Comparison of ENCODE assay signal across 22 cellular contexts in the genomic region with DNA sequence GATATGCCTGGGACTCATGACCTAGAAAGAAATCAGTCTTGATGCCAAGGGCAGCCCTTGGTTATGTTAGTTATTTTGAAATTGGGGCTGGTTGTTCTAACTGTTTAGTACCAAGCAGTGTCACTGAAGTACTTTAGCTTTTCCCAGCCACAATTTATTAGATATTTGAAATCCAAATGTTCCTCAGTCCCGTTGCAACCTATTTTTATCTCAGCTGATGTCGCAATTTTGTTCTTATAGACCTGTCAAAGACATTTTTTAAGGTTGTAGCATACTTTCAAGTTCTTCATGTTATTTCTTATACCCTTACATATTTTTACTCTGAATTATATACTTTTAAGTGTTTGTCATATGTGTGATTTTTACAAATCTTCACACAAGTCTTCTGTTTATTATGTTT.
"Had no signal": no experiment of that assay in that cellular context is flagged by ENCODE, and none has a peak within 500 bp of the region (broad histone marks: within the 10 kb centered on the region; RNA-seq: fewer than 3 reads in every experiment).

No MANE protein-coding gene starts in this region.

- H3K9me3 ChIP-seq: adrenal gland, ascending aorta, esophagus muscularis mucosa had no signal

- ATAC-seq: activated CD8-positive, alpha-beta T cell treated with anti-CD3 and anti-CD28 coated beads for 36 hours; activated T-cell treated with anti-CD3 and anti-CD28 coated beads, Interleukin-2, amount 50 U/mL, for 4 hours; activated T-helper 17 cell treated with anti-CD3 and anti-CD28 coated beads, Interleukin-2, amount 50 U/mL, for 72 hours; effector memory CD8-positive, alpha-beta T cell; WTC11 had no signal

- H3K27me3 ChIP-seq: adrenal gland, ascending aorta, esophagus muscularis mucosa had no signal

- H3K27ac ChIP-seq: adrenal gland, ascending aorta, esophagus muscularis mucosa, VCaP had no signal

- H3K4me1 ChIP-seq: adrenal gland, ascending aorta, esophagus muscularis mucosa had no signal

- H3K4me3 ChIP-seq: adrenal gland, ascending aorta, esophagus muscularis mucosa had no signal

- DNase-seq: activated CD4-positive, alpha-beta T cell treated with anti-CD3 and anti-CD28 coated beads for 48 hours; activated CD4-positive, alpha-beta T cell treated with anti-CD3 and anti-CD28 coated beads, Interleukin-2, amount 50 U/mL, for 1 hour; activated CD4-positive, alpha-beta T cell treated with anti-CD3 and anti-CD28 coated beads, Interleukin-2, amount 50 U/mL, for 48 hours; activated CD8-positive, alpha-beta memory T cell treated with anti-CD3 and anti-CD28 coated beads for 24 hours; activated CD8-positive, alpha-beta T cell treated with anti-CD3 and anti-CD28 coated beads for 36 hours; activated effector memory CD4-positive, alpha-beta T cell treated with Interleukin-2 at 50 U/mL for 16 hours; activated gamma-delta T cell treated with Interleukin-2 at 50 U/mL for 16 hours; activated naive CD4-positive, alpha-beta T cell treated with anti-CD3 and anti-CD28 coated beads, Interleukin-2, amount 50 U/mL, for 16 hours; activated naive CD4-positive, alpha-beta T cell treated with Interleukin-2 at 50 U/mL for 16 hours; activated T-cell treated with anti-CD3 and anti-CD28 coated beads, Interleukin-2, amount 50 U/mL, for 4 hours; adrenal gland; cortex of kidney; dermis blood vessel endothelial cell; effector CD4-positive, alpha-beta T cell; effector memory CD8-positive, alpha-beta T cell; erythroblast; T-helper 2 cell had no signal

- H3K36me3 ChIP-seq: adrenal gland, ascending aorta, esophagus muscularis mucosa had no signal
